Comparison of ENCODE assay signal across 8 cellular contexts in the genomic region with DNA sequence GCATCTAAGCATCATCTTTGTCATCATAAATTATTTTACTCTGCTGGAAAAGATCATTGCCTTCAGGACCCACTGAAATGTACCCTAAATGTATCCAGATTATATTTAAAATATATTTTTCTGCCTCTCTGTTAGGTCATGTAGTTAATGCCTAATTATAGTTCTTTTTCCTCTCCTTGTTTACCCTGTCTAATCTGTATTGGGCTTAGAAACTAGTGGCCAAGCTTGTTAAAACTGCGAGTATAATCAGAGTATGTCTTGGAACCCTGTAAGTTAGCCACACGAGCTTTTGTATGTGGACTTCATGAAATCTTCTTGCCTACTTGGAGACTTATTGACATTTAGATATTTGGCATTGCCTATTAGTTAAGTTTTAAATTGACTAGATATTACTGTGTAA.
"Had no signal": no experiment of that assay in that cellular context is flagged by ENCODE, and none has a peak within 500 bp of the region (broad histone marks: within the 10 kb centered on the region; RNA-seq: fewer than 3 reads in every experiment).

No MANE protein-coding gene starts in this region.

- DNase-seq: IMR-90, KBM-7, KG1 had no signal

- H3K36me3 Mint-ChIP-seq: IgD-negative memory B cell had no signal

- H3K27ac Mint-ChIP-seq: IgD-negative memory B cell had no signal

- ATAC-seq: HepG2, K562 had no signal

- FAIRE-seq: HepG2, HTR-8/SVneo, K562 had no signal

- H3K27me3 Mint-ChIP-seq: IgD-negative memory B cell had no signal

- H3K4me3 ChIP-seq: K562 had no signal

- H3K27ac ChIP-seq: HL-60 had no signal

- H3K4me3 Mint-ChIP-seq: IgD-negative memory B cell had no signal
